Comparison of ENCODE assay signal across 21 cellular contexts in the genomic region with DNA sequence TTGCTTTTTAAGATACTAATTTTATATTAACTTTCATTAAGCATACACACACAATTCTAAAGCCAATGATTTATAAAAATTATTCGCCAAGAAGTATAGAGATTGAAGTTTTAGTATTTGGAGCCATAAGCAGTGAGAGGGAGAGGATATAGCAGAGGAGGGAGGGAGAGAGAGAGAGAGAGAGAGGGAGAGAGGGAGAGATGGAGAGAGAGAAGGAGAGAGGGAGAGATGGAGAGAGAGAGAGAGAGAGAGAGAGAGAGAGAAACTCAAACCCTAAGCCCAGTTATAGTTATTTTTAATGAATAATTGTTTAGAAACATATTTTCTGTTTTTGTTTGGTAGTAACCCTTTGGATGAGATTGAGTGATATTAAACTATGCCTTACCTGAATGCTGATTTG. TPM values are rescaled to one million over a fixed set of nuclear protein-coding genes. Genes with fewer than 3 reads are reported as not detected.
"Had no signal": no experiment of that assay in that cellular context is flagged by ENCODE, and none has a peak within 500 bp of the region (broad histone marks: within the 10 kb centered on the region; RNA-seq: fewer than 3 reads in every experiment).

No MANE protein-coding gene starts in this region.

- H3K36me3 ChIP-seq: left lung, tibial nerve had no signal

- H3K9me3 Mint-ChIP-seq: activated CD8-positive, alpha-beta T cell treated with anti-CD3 and anti-CD28 coated beads for 36 hours; activated naive CD8-positive, alpha-beta T cell treated with anti-CD3 and anti-CD28 coated beads for 36 hours; activated T-helper 17 cell treated with anti-CD3 and anti-CD28 coated beads, Interleukin-2, amount 50 U/mL, for 72 hours; central memory CD8-positive, alpha-beta T cell; neural crest cell; T-helper 2 cell treated with Interferon-gamma antibody and Interleukin-4, amounts not matched to agents 5 μg/mL and 100 μg/mL, for 36 hours; WTC11 had no signal

- H3K36me3 Mint-ChIP-seq: activated naive CD8-positive, alpha-beta T cell treated with anti-CD3 and anti-CD28 coated beads for 36 hours; WTC11 had no signal

- H3K4me1 Mint-ChIP-seq: activated CD4-positive, alpha-beta T cell treated with anti-CD3 and anti-CD28 coated beads for 36 hours; activated naive CD8-positive, alpha-beta T cell treated with anti-CD3 and anti-CD28 coated beads for 36 hours; activated T-helper 17 cell treated with anti-CD3 and anti-CD28 coated beads, Interleukin-2, amount 50 U/mL, for 72 hours; central memory CD8-positive, alpha-beta T cell had no signal

- ATAC-seq: activated CD4-positive, alpha-beta T cell treated with anti-CD3 and anti-CD28 coated beads for 36 hours; activated CD8-positive, alpha-beta T cell treated with anti-CD3 and anti-CD28 coated beads for 36 hours; activated T-helper 17 cell treated with anti-CD3 and anti-CD28 coated beads, Interleukin-2, amount 50 U/mL, for 72 hours; body of pancreas; left lung; WTC11 had no signal

- H3K27ac Mint-ChIP-seq: activated CD4-positive, alpha-beta T cell treated with anti-CD3 and anti-CD28 coated beads for 36 hours; activated CD8-positive, alpha-beta T cell treated with anti-CD3 and anti-CD28 coated beads for 36 hours; activated naive CD8-positive, alpha-beta T cell treated with anti-CD3 and anti-CD28 coated beads for 36 hours; activated T-helper 17 cell treated with anti-CD3 and anti-CD28 coated beads, Interleukin-2, amount 50 U/mL, for 72 hours; T-helper 2 cell treated with Interferon-gamma antibody and Interleukin-4, amounts not matched to agents 5 μg/mL and 100 μg/mL, for 36 hours had no signal

- H3K4me3 Mint-ChIP-seq: activated CD4-positive, alpha-beta T cell treated with anti-CD3 and anti-CD28 coated beads for 36 hours; activated CD8-positive, alpha-beta T cell treated with anti-CD3 and anti-CD28 coated beads for 36 hours; activated naive CD8-positive, alpha-beta T cell treated with anti-CD3 and anti-CD28 coated beads for 36 hours; activated T-helper 17 cell treated with anti-CD3 and anti-CD28 coated beads, Interleukin-2, amount 50 U/mL, for 72 hours; central memory CD8-positive, alpha-beta T cell; neural crest cell; T-helper 2 cell treated with Interferon-gamma antibody and Interleukin-4, amounts not matched to agents 5 μg/mL and 100 μg/mL, for 36 hours; WTC11 had no signal

- H3K4me3 ChIP-seq: body of pancreas, coronary artery, left lung, tibial nerve had no signal

- H3K9me3 ChIP-seq: body of pancreas, left lung, tibial nerve had no signal

- H3K27ac ChIP-seq: body of pancreas, coronary artery, left lung, tibial nerve had no signal

- DNase-seq: activated CD4-positive, alpha-beta T cell treated with anti-CD3 and anti-CD28 coated beads for 36 hours; activated CD8-positive, alpha-beta T cell treated with anti-CD3 and anti-CD28 coated beads for 36 hours; activated naive CD4-positive, alpha-beta T cell; activated naive CD8-positive, alpha-beta T cell treated with anti-CD3 and anti-CD28 coated beads for 36 hours; activated T-cell treated with anti-CD3 and anti-CD28 coated beads, Interleukin-2, amount 50 U/mL, for 1 hour; amygdala; body of pancreas; foreskin melanocyte; glutamatergic neuron; kidney; left lung; stimulated activated CD4-positive, alpha-beta T cell treated with anti-CD3 and anti-CD28 coated beads, Interleukin-2, amount 100 ng/mL, for 24 hours; stimulated activated naive CD4-positive, alpha-beta T cell treated with Interleukin-2 at 50 U/mL for 16 hours; substantia nigra had no signal

RNA-seq across cellular contexts. Expression of a gene that starts 5.3 kb away (rescaled TPM):
- total RNA-seq: activated CD4-positive, alpha-beta T cell treated with anti-CD3 and anti-CD28 coated beads for 36 hours; activated CD8-positive, alpha-beta T cell treated with anti-CD3 and anti-CD28 coated beads for 36 hours; activated naive CD8-positive, alpha-beta T cell treated with anti-CD3 and anti-CD28 coated beads for 36 hours; activated T-helper 17 cell treated with anti-CD3 and anti-CD28 coated beads, Interleukin-2, amount 50 U/mL, for 72 hours had no signal
